8 cellular contexts compared by ENCODE assay signal in genomic region chr12:120437735-120438494, GRCh38. TPM values are rescaled to one million over a fixed set of nuclear protein-coding genes. Genes with fewer than 3 reads are reported as not detected.
A peak's percentile ranks its signal among the peaks of the same experiment; 100 is the strongest.
DNase-seq lines count a peak whose midpoint lies in the region; ATAC-seq, FAIRE-seq and TF ChIP-seq lines count a peak whose summit lies in the region.

Gene COX6A1 (plus strand): TSS chr12:120438113. CDS start chr12:120438127, 14 bp downstream.

- TF ChIP-seq CTCF in astrocyte (IDR thresholded peaks at IDR 0.05; ENCODE audit: insufficient read depth, low read depth, low read length) = no peak

- H3K9me3 Mint-ChIP-seq in astrocyte (ENCODE audit: unreplicated experiment) = no peaks in the 10 kb centered on the region

- peaks cover 13% of the 10 kb centered on the region for H3K4me1 ChIP-seq in astrocyte (ENCODE audit: insufficient read depth, low read length)

- peak within 1 kb of the TSS; percentile 88 for H3K4me3 ChIP-seq in astrocyte (ENCODE audit: insufficient read depth, low read depth, low read length)

- peak within 1 kb of the TSS; percentile 97 for H3K4me3 Mint-ChIP-seq in astrocyte (ENCODE audit: unreplicated experiment)

- peak within 1 kb of the TSS; percentile 68 for H3K27ac ChIP-seq in astrocyte (ENCODE audit: low read depth, low read length)

- H2AFZ ChIP-seq in astrocyte (ENCODE audit: low read depth, low read length) = peak within 1 kb of the TSS; percentile 99

- H3K9ac ChIP-seq in astrocyte (ENCODE audit: low read length) = peak within 1 kb of the TSS; percentile 89

- DNase-seq in NCI-H2029 (lab: John Stamatoyannopoulos, UW) (peak; percentile 99), T-helper 22 cell (ENCODE audit: low read depth) (peak; percentile 98), astrocyte (ENCODE audit: low read depth) (peak; percentile 95), hepatic stellate cell (ENCODE audit: low spot score) (peak; percentile 98), renal cortical epithelial cell (ENCODE audit: low read depth) (peak; percentile 98), cortex of kidney (lab: John Stamatoyannopoulos, UW) (no peak)

- H3K79me2 ChIP-seq in astrocyte (ENCODE audit: insufficient read depth, low read length) = peaks cover 44% of the 10 kb centered on the region

- peak within 1 kb of the TSS; percentile 95 for H3K4me2 ChIP-seq in astrocyte (ENCODE audit: low read length)

- peaks cover 2% of the 10 kb centered on the region for H3K36me3 Mint-ChIP-seq in astrocyte (ENCODE audit: low read depth, unreplicated experiment)

- peaks cover 15% of the 10 kb centered on the region for H3K36me3 ChIP-seq in astrocyte (ENCODE audit: insufficient read depth, low read length)

- peak within 1 kb of the TSS; percentile 89 for H3K27ac Mint-ChIP-seq in astrocyte (ENCODE audit: unreplicated experiment)

- ATAC-seq in GM18505 (IDR thresholded peaks at IDR 0.05; ENCODE audit: unreplicated experiment) (peak; percentile 91), HG02973 (IDR thresholded peaks at IDR 0.05; ENCODE audit: unreplicated experiment) (peak; percentile 92)

- peaks cover 2% of the 10 kb centered on the region for H3K4me1 Mint-ChIP-seq in astrocyte (ENCODE audit: low read depth, unreplicated experiment)

- H3K9me3 ChIP-seq in astrocyte (ENCODE audit: insufficient read depth, low read depth, low read length) = no peaks in the 10 kb centered on the region

- TF ChIP-seq POLR2A in GM18505 (IDR thresholded peaks at IDR 0.05; ENCODE audit: borderline replicate concordance, extremely low read depth, insufficient read depth, insufficient read length) = peak; percentile 94

- FAIRE-seq in astrocyte (lab: Jason Lieb, UNC) = no peak

- H3K27me3 Mint-ChIP-seq in astrocyte (ENCODE audit: low read depth, unreplicated experiment) = no peaks in the 10 kb centered on the region

- H3K27me3 ChIP-seq in astrocyte (ENCODE audit: insufficient read depth, low read length) = no peaks in the 10 kb centered on the region

- peaks cover 24% of the 10 kb centered on the region for H4K20me1 ChIP-seq in astrocyte (ENCODE audit: insufficient read depth, low read length)

RNA-seq across cellular contexts. Expression of gene COX6A1, which starts in this region (rescaled TPM):
- total RNA-seq in astrocyte = 388 and 394 TPM in 2 replicates
- 413 and 865 TPM in 2 replicates for total RNA-seq in renal cortical epithelial cell
